ENCODE assay signal across 12 cellular contexts in genomic region chr6:137715589-137716045, GRCh38.
A peak's percentile ranks its signal among the peaks of the same experiment; 100 is the strongest.
DNase-seq lines count a peak whose midpoint lies in the region; ATAC-seq and TF ChIP-seq lines count a peak whose summit lies in the region.
"Had no signal": no experiment of that assay in that cellular context is flagged by ENCODE, and none has a peak within 500 bp of the region (broad histone marks: within the 10 kb centered on the region; RNA-seq: fewer than 3 reads in every experiment).

No MANE protein-coding gene starts in this region.

- no peak overlapping the region for H4K8ac ChIP-seq in mesenchymal stem cell (ENCODE audit: low read length)

- no peaks in the 10 kb centered on the region for H3K27me3 ChIP-seq in CD8-positive, alpha-beta memory T cell (ENCODE audit: insufficient read depth, low read length, poor library complexity, severe bottlenecking)
- H3K27me3 ChIP-seq in mesenchymal stem cell (ENCODE audit: control insufficient read depth in 1 of 2, insufficient read depth in 1 of 2, low read length in 2 of 2) (no peaks in the 10 kb centered on the region), sigmoid colon (no peaks in the 10 kb centered on the region), SJCRH30 (no peaks in the 10 kb centered on the region)

- peaks cover 0 to 1% of the 10 kb centered on the region in 2 donors for H3K27me3 Mint-ChIP-seq in CD8-positive, alpha-beta memory T cell
- H3K27me3 Mint-ChIP-seq in activated T-helper 1 cell treated with anti-CD3 and anti-CD28 coated beads, Interleukin-12 subunit alpha, Interleukin-12 subunit beta, Interleukin-2, Interleukin-4 antibody, amounts not matched to agents 30 ng/mL and 10 ng/mL and 1 ng/mL, durations not matched to agents 14 hours and 24 hours and 36 hours (ENCODE audit: insufficient read depth) = peaks cover 3% of the 10 kb centered on the region

- no peaks in the 10 kb centered on the region for H3K79me1 ChIP-seq in mesenchymal stem cell (replicated peaks; ENCODE audit: low read length, poor library complexity, severe bottlenecking)

- no peak overlapping the region for H2BK5ac ChIP-seq in mesenchymal stem cell (ENCODE audit: low read depth, low read length, poor library complexity, severe bottlenecking)

- no peak overlapping the region for H3K4me3 ChIP-seq in CD8-positive, alpha-beta memory T cell (ENCODE audit: low read length)
- no peak overlapping the region for H3K4me3 ChIP-seq in mesenchymal stem cell (ENCODE audit: insufficient read depth in 1 of 2, low read depth in 1 of 2, low read length in 2 of 2)
- no peak overlapping the region for H3K4me3 ChIP-seq in sigmoid colon
- H3K4me3 ChIP-seq in SJCRH30 = no peak overlapping the region
- H3K4me3 ChIP-seq: thoracic aorta had no signal

- no peak overlapping the region for H3K23ac ChIP-seq in mesenchymal stem cell (ENCODE audit: low read length in 2 of 2)

- no peak for ATAC-seq in HG02884 (IDR thresholded peaks at IDR 0.05; ENCODE audit: unreplicated experiment)

- no peak overlapping the region for H2BK120ac ChIP-seq in mesenchymal stem cell (ENCODE audit: low read depth, low read length)

- no peak overlapping the region for H3K14ac ChIP-seq in mesenchymal stem cell (ENCODE audit: low read length in 2 of 2)

- peak overlapping the region in 6 of 7 donors; percentile 4 to 69 (median 51) for H3K4me3 Mint-ChIP-seq in CD8-positive, alpha-beta memory T cell
- H3K4me3 Mint-ChIP-seq in activated T-helper 1 cell treated with anti-CD3 and anti-CD28 coated beads, Interleukin-12 subunit alpha, Interleukin-12 subunit beta, Interleukin-2, Interleukin-4 antibody, amounts not matched to agents 30 ng/mL and 10 ng/mL and 1 ng/mL, durations not matched to agents 14 hours and 24 hours and 36 hours = peak overlapping the region; percentile 17

- no peaks in the 10 kb centered on the region for H3K9me3 ChIP-seq in CD8-positive, alpha-beta memory T cell (ENCODE audit: low read length)
- H3K9me3 ChIP-seq in mesenchymal stem cell (ENCODE audit: control insufficient read depth, low read length) = no peaks in the 10 kb centered on the region
- no peaks in the 10 kb centered on the region for H3K9me3 ChIP-seq in sigmoid colon
- H3K9me3 ChIP-seq in SJCRH30 (replicated peaks) = no peaks in the 10 kb centered on the region; the same call in 1 of the 2 replicates
- H3K9me3 ChIP-seq: thoracic aorta had no signal

- intact Hi-C loops in activated T-helper 1 cell treated with anti-CD3 and anti-CD28 coated beads, Interleukin-12 subunit alpha, Interleukin-12 subunit beta, Interleukin-2, Interleukin-4 antibody, amounts not matched to agents 30 ng/mL and 10 ng/mL and 1 ng/mL, durations not matched to agents 14 hours and 24 hours and 36 hours (cut with micrococcal nuclease) = loop anchor here (1.0 to 5.0 kb wide), 6 partner anchors 7 to 1057 kb away; partner anchors contain the start of genes CCDC28A and TNFAIP3
- intact Hi-C loops in sigmoid colon (cut with DNase I) = no loop called here

- H3K4ac ChIP-seq in mesenchymal stem cell (ENCODE audit: low read depth in 1 of 2, low read length in 2 of 2) = no peak overlapping the region

- TF ChIP-seq EP300 in sigmoid colon (IDR thresholded peaks at IDR 0.05) = no peak

- peaks cover 0 to 21% (median 0%) of the 10 kb centered on the region in 5 donors for H3K9me3 Mint-ChIP-seq in CD8-positive, alpha-beta memory T cell
- peaks cover 15% of the 10 kb centered on the region for H3K9me3 Mint-ChIP-seq in activated T-helper 1 cell treated with anti-CD3 and anti-CD28 coated beads, Interleukin-12 subunit alpha, Interleukin-12 subunit beta, Interleukin-2, Interleukin-4 antibody, amounts not matched to agents 30 ng/mL and 10 ng/mL and 1 ng/mL, durations not matched to agents 14 hours and 24 hours and 36 hours

- H3K18ac ChIP-seq in mesenchymal stem cell (ENCODE audit: low read depth in 1 of 2, low read length in 2 of 2) = no peak overlapping the region

- H3K4me2 ChIP-seq in mesenchymal stem cell (ENCODE audit: low read length, poor library complexity, severe bottlenecking) = no peak overlapping the region

- H2BK12ac ChIP-seq in mesenchymal stem cell (ENCODE audit: low read length in 2 of 2) = no peak overlapping the region

- CTCF ChIA-PET in CD8-positive, alpha-beta memory T cell (lab: Charles Lee) = interaction anchor here (0.8 to 3.2 kb wide), 14 partner anchors 9 to 234 kb away, joined by 3 to 32 read pairs (median 4); partner anchors contain the start of gene TNFAIP3

- H3K36me3 Mint-ChIP-seq in CD8-positive, alpha-beta memory T cell = peaks cover 0 to 5% (median 4%) of the 10 kb centered on the region in 3 donors
- peaks cover 12% of the 10 kb centered on the region for H3K36me3 Mint-ChIP-seq in activated T-helper 1 cell treated with anti-CD3 and anti-CD28 coated beads, Interleukin-12 subunit alpha, Interleukin-12 subunit beta, Interleukin-2, Interleukin-4 antibody, amounts not matched to agents 30 ng/mL and 10 ng/mL and 1 ng/mL, durations not matched to agents 14 hours and 24 hours and 36 hours (ENCODE audit: low read depth)

- no peak overlapping the region for H4K91ac ChIP-seq in mesenchymal stem cell (ENCODE audit: low read length)

- peak overlapping the region; percentile 92 to 100 (median 98) for H3K27ac Mint-ChIP-seq in CD8-positive, alpha-beta memory T cell
- peak overlapping the region; percentile 65 for H3K27ac Mint-ChIP-seq in activated T-helper 1 cell treated with anti-CD3 and anti-CD28 coated beads, Interleukin-12 subunit alpha, Interleukin-12 subunit beta, Interleukin-2, Interleukin-4 antibody, amounts not matched to agents 30 ng/mL and 10 ng/mL and 1 ng/mL, durations not matched to agents 14 hours and 24 hours and 36 hours

- WGBS in mesenchymal stem cell = 47% methylated on average over 2 of the region's 4 CpGs
- WGBS in sigmoid colon, 2 donors = 67 to 76% methylated on average over 4 of the region's 4 CpGs

- H3K9ac ChIP-seq in mesenchymal stem cell (ENCODE audit: low read length) = no peak overlapping the region

- TF ChIP-seq POLR2A in sigmoid colon (IDR thresholded peaks at IDR 0.05) = no peak

- H2BK15ac ChIP-seq in mesenchymal stem cell (ENCODE audit: low read depth, poor library complexity, severe bottlenecking) = no peak overlapping the region

- TF ChIP-seq CTCF in sigmoid colon (IDR thresholded peaks at IDR 0.05) = no peak

- H2AK5ac ChIP-seq in mesenchymal stem cell (ENCODE audit: low read length, severe bottlenecking) = no peak overlapping the region

- POLR2A ChIA-PET in CD8-positive, alpha-beta memory T cell (lab: Charles Lee) = interaction anchor here (1.1 to 2.0 kb wide), 3 partner anchors 83 to 153 kb away, joined by 3 to 24 read pairs (median 17); partner anchors contain the start of gene TNFAIP3

- H3K36me3 ChIP-seq in CD8-positive, alpha-beta memory T cell (ENCODE audit: insufficient read depth, low read length) = no peaks in the 10 kb centered on the region
- H3K36me3 ChIP-seq in mesenchymal stem cell (ENCODE audit: control insufficient read depth in 1 of 2, insufficient read depth in 2 of 2, low read depth in 1 of 2, low read length in 2 of 2) (no peaks in the 10 kb centered on the region), sigmoid colon (no peaks in the 10 kb centered on the region), SJCRH30 (no peaks in the 10 kb centered on the region)
- H3K36me3 ChIP-seq: thoracic aorta had no signal

- no peak overlapping the region for H2AFZ ChIP-seq in mesenchymal stem cell (ENCODE audit: low read depth, low read length)

- H3K4me1 ChIP-seq in CD8-positive, alpha-beta memory T cell (ENCODE audit: insufficient read depth, low read length) = peaks cover 38% of the 10 kb centered on the region
- H3K4me1 ChIP-seq in mesenchymal stem cell (ENCODE audit: control insufficient read depth, insufficient read depth, low read depth, low read length) (no peaks in the 10 kb centered on the region), sigmoid colon (no peaks in the 10 kb centered on the region), SJCRH30 (peaks cover 26% of the 10 kb centered on the region)

- DNase-seq in CD8-positive, alpha-beta memory T cell = peak in 4 of 5 donors; percentile 25 to 92 (median 78)
- DNase-seq in H4 (ENCODE audit: low spot score) (peak; percentile 66), mesenchymal stem cell (peak; percentile 93), sigmoid colon (no peak), NCI-H2171 (lab: John Stamatoyannopoulos, UW) (no peak), SJCRH30 (no peak)
- peak; percentile 62 for DNase-seq in activated T-helper 1 cell treated with anti-CD3 and anti-CD28 coated beads, Interleukin-12 subunit alpha, Interleukin-12 subunit beta, Interleukin-2, Interleukin-4 antibody, amounts not matched to agents 30 ng/mL and 10 ng/mL and 1 ng/mL, durations not matched to agents 14 hours and 24 hours and 36 hours (ENCODE audit: low spot score)
- DNase-seq: cerebellar nuclear complex, COR-L47, erythroblast had no signal

- H3K4me1 Mint-ChIP-seq in CD8-positive, alpha-beta memory T cell = peaks cover 48 to 73% (median 69%) of the 10 kb centered on the region in 3 donors
- H3K4me1 Mint-ChIP-seq in activated T-helper 1 cell treated with anti-CD3 and anti-CD28 coated beads, Interleukin-12 subunit alpha, Interleukin-12 subunit beta, Interleukin-2, Interleukin-4 antibody, amounts not matched to agents 30 ng/mL and 10 ng/mL and 1 ng/mL, durations not matched to agents 14 hours and 24 hours and 36 hours (ENCODE audit: low read depth) = peaks cover 64% of the 10 kb centered on the region

- H3K27ac ChIP-seq in CD8-positive, alpha-beta memory T cell (ENCODE audit: low read depth, low read length) = peak overlapping the region; percentile 60
- H3K27ac ChIP-seq in mesenchymal stem cell (ENCODE audit: low read length, poor library complexity, severe bottlenecking) (no peak overlapping the region), sigmoid colon (no peak overlapping the region), SJCRH30 (no peak overlapping the region)
- H3K27ac ChIP-seq: thoracic aorta had no signal

Comparison
In these comparisons a context has a peak if more than half of its experiments do, and no peak if none do; other contexts are left out.
1. DNase-seq: peak in CD8-positive, alpha-beta memory T cell (4 of 5), H4 (single experiment), activated T-helper 1 cell treated with anti-CD3 and anti-CD28 coated beads, Interleukin-12 subunit alpha, Interleukin-12 subunit beta, Interleukin-2, Interleukin-4 antibody, amounts not matched to agents 30 ng/mL and 10 ng/mL and 1 ng/mL, durations not matched to agents 14 hours and 24 hours and 36 hours (single experiment) and mesenchymal stem cell (single experiment); none in sigmoid colon (single experiment), NCI-H2171 (single experiment) and SJCRH30 (0 of 2).